ENCODE assay signal across 8 cellular contexts in the genomic region with DNA sequence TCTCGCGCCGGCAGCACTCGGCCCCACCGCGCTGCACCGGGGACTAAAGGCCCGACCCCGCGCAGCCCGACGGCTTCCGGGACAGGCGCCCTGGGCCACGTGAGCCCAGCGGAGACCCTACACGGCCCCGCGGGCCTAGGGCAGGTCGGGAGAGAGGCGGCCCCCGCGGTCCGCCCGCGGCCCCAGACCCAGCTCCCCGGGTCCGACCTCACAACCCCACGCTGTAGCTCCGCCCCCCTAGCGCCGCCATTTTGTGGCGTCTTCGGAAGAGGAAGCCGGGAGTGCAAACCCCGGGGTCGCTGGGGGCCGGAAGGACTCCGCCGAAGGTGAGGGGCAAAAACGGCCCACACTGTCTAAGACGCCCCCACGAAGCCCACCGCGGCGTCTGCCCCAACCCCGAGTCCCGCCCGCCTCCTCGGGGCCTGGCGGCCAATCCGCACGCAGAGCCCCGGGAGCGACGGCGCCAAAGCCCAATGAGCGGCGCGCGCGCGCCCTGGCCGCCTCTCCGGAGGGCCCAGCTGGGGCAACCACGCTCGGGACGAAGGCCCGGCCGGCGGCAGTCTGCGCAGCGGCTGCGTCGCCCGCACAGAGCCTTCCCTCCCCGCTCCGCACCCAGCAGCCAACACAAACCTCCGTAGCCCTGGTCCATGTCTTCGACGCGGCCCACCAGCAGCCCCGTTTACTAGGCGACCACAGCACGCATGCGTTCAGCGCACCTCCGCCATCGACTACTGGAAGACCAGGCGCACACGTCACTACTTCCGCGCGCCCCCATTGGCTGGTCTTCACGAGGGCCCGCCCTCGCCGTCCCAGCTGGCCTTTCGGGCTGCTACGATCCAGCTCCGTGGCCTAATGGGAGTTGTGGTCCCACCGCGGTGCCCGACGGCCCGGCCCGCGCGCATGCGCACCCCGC. TPM values are rescaled to one million over a fixed set of nuclear protein-coding genes. Genes with fewer than 3 reads are reported as not detected.
DNase-seq lines count a peak whose midpoint lies in the region; ATAC-seq and TF ChIP-seq lines count a peak whose summit lies in the region.

TSS of gene AKAP8 (minus strand) at position 705 of the 913 bp plus-strand sequence. CDS start at position 649, 56 bp downstream.

- H3K4me3 Mint-ChIP-seq in activated B cell treated with CpG ODN at 0.5 μM for 24 hours = peak within 1 kb of the TSS; percentile 100

- no peaks in the 10 kb centered on the region for H3K9me3 ChIP-seq in smooth muscle cell (replicated peaks; ENCODE audit: low read depth)

- H4K20me1 ChIP-seq in smooth muscle cell (ENCODE audit: low read depth) = peaks cover 43% of the 10 kb centered on the region

- H2AFZ ChIP-seq in smooth muscle cell (ENCODE audit: low read depth) = peak within 1 kb of the TSS; percentile 13

- H3K27ac Mint-ChIP-seq in activated B cell treated with CpG ODN at 0.5 μM for 24 hours = peak within 1 kb of the TSS; percentile 99

- H3K27me3 ChIP-seq in smooth muscle cell (ENCODE audit: low read depth) = no peaks in the 10 kb centered on the region

- peak within 1 kb of the TSS; percentile 95 for H3K4me2 ChIP-seq in smooth muscle cell

- H3K36me3 ChIP-seq in smooth muscle cell (ENCODE audit: low read depth) = no peaks in the 10 kb centered on the region

- POLR2A ChIA-PET in activated B cell treated with CpG ODN at 0.5 μM for 24 hours (lab: Charles Lee) = interaction anchor here (0.6 to 3.6 kb wide), 27 partner anchors 8 to 1243 kb away, joined by 3 to 83 read pairs (median 5); partner anchors contain the start of genes AKAP8L, ASF1B and BRD4

- peaks cover 34% of the 10 kb centered on the region for H3F3A ChIP-seq in smooth muscle cell (ENCODE audit: low read depth)

- TF ChIP-seq CTCF in AG09309 (IDR thresholded peaks at IDR 0.05; ENCODE audit: control insufficient read depth, insufficient read depth, low read depth, low read length, missing control alignments) = no peak
- TF ChIP-seq CTCF in activated B cell treated with CpG ODN at 0.5 μM for 24 hours (IDR thresholded peaks at IDR 0.05) = no peak
- TF ChIP-seq CTCF in cardiac fibroblast (IDR thresholded peaks at IDR 0.05; ENCODE audit: low read depth, low read length) = no peak
- no peak for TF ChIP-seq CTCF in smooth muscle cell (IDR thresholded peaks at IDR 0.05; ENCODE audit: borderline replicate concordance, insufficient read depth, poor library complexity, severe bottlenecking)

- intact Hi-C loops in activated B cell treated with CpG ODN at 0.5 μM for 24 hours (cut with micrococcal nuclease) = loop anchor here (1.0 to 2.0 kb wide), 7 partner anchors 40 to 254 kb away; a partner anchor contains a TSS

- CTCF ChIA-PET in activated B cell treated with CpG ODN at 0.5 μM for 24 hours (lab: Charles Lee) = interaction anchor here (1.2 to 3.1 kb wide), 6 partner anchors 40 to 176 kb away, joined by 3 to 16 read pairs (median 4); partner anchors contain the start of gene AKAP8L

- DNase-seq in AG09309 (ENCODE audit: low read depth) (peak; percentile 91), NCI-H345 (lab: John Stamatoyannopoulos, UW) (peak; percentile 95), activated B cell treated with CpG ODN at 0.5 μM for 24 hours (peak; percentile 96), cardiac fibroblast (ENCODE audit: low read depth in 2 of 2) (peak; percentile 99), iPS-NIHi7 (ENCODE audit: extremely low spot score) (peak; percentile 99), smooth muscle cell (lab: John Stamatoyannopoulos, UW; ENCODE audit: unreplicated experiment) (peak; percentile 96)

- no peaks in the 10 kb centered on the region for H3K27me3 Mint-ChIP-seq in activated B cell treated with CpG ODN at 0.5 μM for 24 hours

- H3K36me3 Mint-ChIP-seq in activated B cell treated with CpG ODN at 0.5 μM for 24 hours (ENCODE audit: low read depth) = peaks cover 19% of the 10 kb centered on the region

- peaks cover 8% of the 10 kb centered on the region for H3K4me1 ChIP-seq in smooth muscle cell (ENCODE audit: low read depth)

- no peaks in the 10 kb centered on the region for H3K9me3 Mint-ChIP-seq in activated B cell treated with CpG ODN at 0.5 μM for 24 hours

- WGBS in smooth muscle cell (ENCODE audit: low lambda C conversion rate) = 1% methylated on average over 91 of the region's 111 CpGs

- H3K4me3 ChIP-seq in AG09309 (ENCODE audit: control insufficient read depth, low read depth, low read length) = peak within 1 kb of the TSS; percentile 97
- H3K4me3 ChIP-seq in cardiac fibroblast (replicated peaks in 1 of 2; ENCODE audit: low read depth in 2 of 2, low read length in 2 of 2) = peak within 1 kb of the TSS; percentile 98
- H3K4me3 ChIP-seq in smooth muscle cell = peak within 1 kb of the TSS; percentile 88

- peak within 1 kb of the TSS; percentile 99 for H3K9ac ChIP-seq in smooth muscle cell (ENCODE audit: low read depth)

- peaks cover 47% of the 10 kb centered on the region for H3K79me2 ChIP-seq in smooth muscle cell (ENCODE audit: low read depth)

- H3K27ac ChIP-seq in smooth muscle cell (ENCODE audit: low read depth) = peak within 1 kb of the TSS; percentile 98

- peaks cover 43% of the 10 kb centered on the region for H3K4me1 Mint-ChIP-seq in activated B cell treated with CpG ODN at 0.5 μM for 24 hours

- peak; percentile 85 for ATAC-seq in GM19025 (IDR thresholded peaks at IDR 0.05; ENCODE audit: low read depth, unreplicated experiment)
- peak; percentile 85 for ATAC-seq in HG03280 (IDR thresholded peaks at IDR 0.05; ENCODE audit: unreplicated experiment)
- ATAC-seq in activated B cell treated with CpG ODN at 0.5 μM for 24 hours (ENCODE audit: low read depth) = peak; percentile 91

RNA-seq across cellular contexts. Expression of gene AKAP8, which starts in this region (rescaled TPM):
- total RNA-seq in activated B cell treated with CpG ODN at 0.5 μM for 24 hours (74.8 and 79.0 TPM in 2 replicates), smooth muscle cell (12.0 and 24.2 TPM in 2 replicates)
- polyA plus RNA-seq in smooth muscle cell = 19.1 and 27.3 TPM in 2 replicates

Comparison
In these comparisons a context has a peak if more than half of its experiments do, and no peak if none do; other contexts are left out.
1. Peak in every context shown above with its lines: DNase-seq, ATAC-seq, H3K4me3 ChIP-seq and H3K27ac ChIP-seq.